ENCODE assay signal across 18 cellular contexts in genomic region chr9:109627042-109627441, GRCh38.
"Had no signal": no experiment of that assay in that cellular context is flagged by ENCODE, and none has a peak within 500 bp of the region (broad histone marks: within the 10 kb centered on the region; RNA-seq: fewer than 3 reads in every experiment).

No MANE protein-coding gene starts in this region.

- H3K36me3 ChIP-seq: breast epithelium, lower lobe of right lung, neutrophil, right lobe of liver, spleen had no signal

- H3K27me3 Mint-ChIP-seq: activated CD8-positive, alpha-beta memory T cell treated with anti-CD3 and anti-CD28 coated beads, Interleukin-2, amount 10 ng/mL, durations not matched to agents 7 days and 5 days had no signal

- H3K27ac ChIP-seq: breast epithelium, foreskin keratinocyte, hepatocyte, lower lobe of right lung, neutrophil, right lobe of liver, spleen had no signal

- H3K4me3 ChIP-seq: breast epithelium, hepatocyte, lower lobe of right lung, right lobe of liver, spleen had no signal

- H3K9me3 ChIP-seq: breast epithelium, lower lobe of right lung, neutrophil, right lobe of liver had no signal

- H3K27ac Mint-ChIP-seq: activated CD8-positive, alpha-beta memory T cell treated with anti-CD3 and anti-CD28 coated beads, Interleukin-2, amount 10 ng/mL, durations not matched to agents 7 days and 5 days; activated naive CD8-positive, alpha-beta T cell; activated T-cell treated with anti-CD3 and anti-CD28 coated beads, Interleukin-2, amount 50 U/mL, for 24 hours; naive thymus-derived CD4-positive, alpha-beta T cell; progenitor cell of endocrine pancreas had no signal

- H3K36me3 Mint-ChIP-seq: activated CD8-positive, alpha-beta memory T cell treated with anti-CD3 and anti-CD28 coated beads, Interleukin-2, amount 10 ng/mL, durations not matched to agents 7 days and 5 days; activated naive CD8-positive, alpha-beta T cell; naive thymus-derived CD4-positive, alpha-beta T cell had no signal

- H3K4me3 Mint-ChIP-seq: activated CD8-positive, alpha-beta memory T cell treated with anti-CD3 and anti-CD28 coated beads, Interleukin-2, amount 10 ng/mL, durations not matched to agents 7 days and 5 days; activated naive CD8-positive, alpha-beta T cell; activated T-cell treated with anti-CD3 and anti-CD28 coated beads, Interleukin-2, amount 50 U/mL, for 24 hours; naive thymus-derived CD4-positive, alpha-beta T cell had no signal

- H3K4me1 Mint-ChIP-seq: activated CD8-positive, alpha-beta memory T cell treated with anti-CD3 and anti-CD28 coated beads, Interleukin-2, amount 10 ng/mL, durations not matched to agents 7 days and 5 days; naive thymus-derived CD4-positive, alpha-beta T cell had no signal

- DNase-seq: activated CD4-positive, alpha-beta T cell treated with anti-CD3 and anti-CD28 coated beads, Interleukin-2, amount 50 U/mL, for 48 hours; activated CD4-positive, CD25-positive, alpha-beta regulatory T cell treated with anti-CD3 and anti-CD28 coated beads, Interleukin-2, amount 50 U/mL, for 72 hours; activated CD8-positive, alpha-beta memory T cell treated with anti-CD3 and anti-CD28 coated beads, Interleukin-2, amount 10 ng/mL, durations not matched to agents 7 days and 5 days; activated gamma-delta T cell; activated T-cell treated with anti-CD3 and anti-CD28 coated beads, Interleukin-2, amount 50 U/mL, for 24 hours; foreskin keratinocyte; lower lobe of right lung; naive thymus-derived CD4-positive, alpha-beta T cell; right lobe of liver; spleen; stimulated activated CD4-positive, alpha-beta T cell treated with anti-CD3 and anti-CD28 coated beads, Interleukin-1b, Interleukin-23, amount 100 ng/mL, for 48 hours; stimulated activated naive CD4-positive, alpha-beta T cell; trophoblast cell had no signal
